ENCODE assay signal across 1 cellular context in the genomic region with DNA sequence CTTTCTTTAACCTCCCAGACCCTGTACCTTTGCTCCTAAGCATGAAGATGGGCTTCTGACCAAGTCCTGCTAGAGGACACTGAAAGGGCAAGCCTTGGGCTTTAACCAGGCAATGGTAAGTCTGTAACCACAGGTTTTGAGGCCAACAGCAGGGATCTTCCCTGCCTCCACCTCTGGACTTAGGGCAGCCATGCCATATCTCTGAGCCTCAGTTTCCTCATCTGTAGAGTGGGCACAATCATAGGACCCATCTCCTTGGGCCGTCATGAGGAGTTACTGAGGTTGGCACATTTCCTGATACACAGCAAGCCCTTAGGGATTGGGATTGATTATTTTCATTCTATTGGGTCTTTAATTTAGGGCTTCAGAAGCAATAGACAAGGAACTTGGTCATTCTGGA.
TF ChIP-seq lines count a peak whose summit lies in the region.

No MANE protein-coding gene starts in this region.

TF ChIP-seq in K562, 482 proteins besides CTCF, POLR2A, EP300 and RAD21:
- TF ChIP-seq ELF2 (CRISPR knock-in tag; IDR thresholded peaks at IDR 0.05) (no peak), KDM1A (IDR thresholded peaks at IDR 0.05) (peak; percentile 15 to 32; a peak in 1 of 4 replicates), BCOR (IDR thresholded peaks at IDR 0.05) (peak; percentile 81), RBM25 (IDR thresholded peaks at IDR 0.05; ENCODE audit: low read depth, low read length, severe bottlenecking) (peak; percentile 90), SMARCA5 (IDR thresholded peaks at IDR 0.05) (peak; percentile 16; the same call in 1 of the 2 replicates)
- TF ChIP-seq, protein P1, sequence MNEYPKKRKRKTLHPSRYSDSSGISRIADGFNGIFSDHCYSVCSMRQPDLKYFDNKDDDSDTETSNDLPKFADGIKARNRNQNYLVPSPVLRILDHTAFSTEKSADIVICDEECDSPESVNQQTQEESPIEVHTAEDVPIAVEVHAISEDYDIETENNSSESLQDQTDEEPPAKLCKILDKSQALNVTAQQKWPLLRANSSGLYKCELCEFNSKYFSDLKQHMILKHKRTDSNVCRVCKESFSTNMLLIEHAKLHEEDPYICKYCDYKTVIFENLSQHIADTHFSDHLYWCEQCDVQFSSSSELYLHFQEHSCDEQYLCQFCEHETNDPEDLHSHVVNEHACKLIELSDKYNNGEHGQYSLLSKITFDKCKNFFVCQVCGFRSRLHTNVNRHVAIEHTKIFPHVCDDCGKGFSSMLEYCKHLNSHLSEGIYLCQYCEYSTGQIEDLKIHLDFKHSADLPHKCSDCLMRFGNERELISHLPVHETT (CRISPR knock-in tag; conservative IDR thresholded peaks at IDR 0.05 in 1 of 2, IDR thresholded peaks at IDR 0.05 in 1 of 2): no peak
